ENCODE assay signal across 12 cellular contexts in the genomic region with DNA sequence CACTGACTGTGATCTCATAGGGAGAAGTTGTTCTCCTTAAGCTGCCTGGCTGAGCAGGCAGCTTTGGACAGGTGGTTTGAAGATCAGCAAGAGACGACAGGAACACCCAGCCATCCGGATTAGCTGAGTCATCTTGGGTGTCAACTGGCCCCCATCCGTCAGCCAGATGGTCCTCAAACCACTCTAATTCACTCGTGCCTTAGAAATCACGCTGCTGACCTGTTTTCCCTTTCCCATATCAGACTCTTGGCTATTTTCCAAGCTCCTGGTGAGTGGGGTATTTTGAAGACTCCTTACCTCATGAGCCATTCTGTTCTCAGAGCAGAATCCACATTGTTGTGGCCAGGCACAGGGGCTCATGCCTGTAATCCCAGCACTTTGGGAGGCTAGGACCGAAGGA.
DNase-seq lines count a peak whose midpoint lies in the region; FAIRE-seq and TF ChIP-seq lines count a peak whose summit lies in the region.
"Had no signal": no experiment of that assay in that cellular context is flagged by ENCODE, and none has a peak within 500 bp of the region (broad histone marks: within the 10 kb centered on the region; RNA-seq: fewer than 3 reads in every experiment).

No MANE protein-coding gene starts in this region.

- no peak overlapping the region for H2AFZ ChIP-seq in keratinocyte (ENCODE audit: control insufficient read depth, low read length)
- H2AFZ ChIP-seq in GM23248 = no peak overlapping the region

- FAIRE-seq in keratinocyte (lab: Jason Lieb, UNC) = peak; percentile 57

- TF ChIP-seq EP300 in Ishikawa (IDR thresholded peaks at IDR 0.05; ENCODE audit: borderline replicate concordance) = 0 out of 2 replicates have a peak, but pooled peaks have one; percentile 28

- H3K4me3 ChIP-seq in WERI-Rb-1 (ENCODE audit: low read depth, low read length) (no peak overlapping the region), keratinocyte (ENCODE audit: control insufficient read depth in 2 of 3, extremely low read depth in 1 of 3, insufficient read depth in 2 of 3, low read depth in 1 of 3, low read length in 3 of 3) (no peak overlapping the region), GM23248 (no peak overlapping the region)

- peaks cover 3% of the 10 kb centered on the region for H3K9me1 ChIP-seq in keratinocyte (ENCODE audit: control insufficient read depth, extremely low read depth, insufficient read depth, low read length)

- H3K4me2 ChIP-seq in keratinocyte (ENCODE audit: control insufficient read depth, extremely low read depth, insufficient read depth, low read depth, low read length) = no peak overlapping the region
- H3K4me2 ChIP-seq in GM23248 (ENCODE audit: unreplicated experiment) = no peak overlapping the region

- H4K20me1 ChIP-seq in keratinocyte (ENCODE audit: control insufficient read depth, extremely low read depth, insufficient read depth, low read length) (no peaks in the 10 kb centered on the region), GM23248 (ENCODE audit: insufficient read depth) (no peaks in the 10 kb centered on the region)

- dilution Hi-C loops in keratinocyte (cut with MboI; ENCODE audit: extremely low pct_ligation_motif_present, low sequenced_read_pairs) = no loop called here

- H3K4me1 ChIP-seq in keratinocyte (ENCODE audit: control insufficient read depth, extremely low read depth, insufficient read depth, low read length) = peaks cover 5% of the 10 kb centered on the region
- H3K4me1 ChIP-seq in GM23248 (ENCODE audit: insufficient read depth) = no peaks in the 10 kb centered on the region

- DNase-seq in DMS 273 (lab: John Stamatoyannopoulos, UW; ENCODE audit: unreplicated experiment) (peak; percentile 89), WERI-Rb-1 (peak; percentile 95), keratinocyte (ENCODE audit: low read depth, low spot score) (peak; percentile 17), inferior parietal cortex (ENCODE audit: extremely low spot score) (no peak), NCI-H187 treated with DMSO at 0.1 percent for 48 hours (lab: John Stamatoyannopoulos, UW) (no peak), GM23248 (no peak)
- DNase-seq in activated CD4-positive, CD25-positive, alpha-beta regulatory T cell treated with anti-CD3 and anti-CD28 coated beads, Interleukin-2, amount 50 U/mL, for 72 hours = no peak
- DNase-seq: activated effector memory CD4-positive, alpha-beta T cell treated with Interleukin-2 at 50 U/mL for 16 hours; CD8-positive, alpha-beta memory T cell; effector CD4-positive, alpha-beta T cell; KBM-7 had no signal

- H3K79me2 ChIP-seq in keratinocyte (ENCODE audit: control insufficient read depth, insufficient read depth, low read length) = no peaks in the 10 kb centered on the region
- H3K79me2 ChIP-seq in GM23248 (ENCODE audit: insufficient read depth) = no peaks in the 10 kb centered on the region

- no peaks in the 10 kb centered on the region for H3K9me2 ChIP-seq in GM23248 (ENCODE audit: insufficient read depth)

- H3K27ac ChIP-seq in WERI-Rb-1 (peak overlapping the region; percentile 85), keratinocyte (ENCODE audit: control insufficient read depth, insufficient read depth, low read length) (no peak overlapping the region), GM23248 (no peak overlapping the region)

- WGBS in GM23248 (ENCODE audit: low coverage in 1 of 2, low lambda C conversion rate in 2 of 2, missing lambda C conversion rate in 2 of 2), 2 experiments = 51% methylated on average over 6 of the region's 6 CpGs

- no peaks in the 10 kb centered on the region for H3K36me3 ChIP-seq in WERI-Rb-1
- H3K36me3 ChIP-seq in keratinocyte (ENCODE audit: control insufficient read depth in 2 of 2, extremely low read depth in 1 of 2, insufficient read depth in 2 of 2, low read length in 2 of 2) = peaks cover 0 to 3% of the 10 kb centered on the region in 2 experiments
- H3K36me3 ChIP-seq in GM23248 (ENCODE audit: low read depth) = no peaks in the 10 kb centered on the region

- H3K9me3 ChIP-seq in WERI-Rb-1 (ENCODE audit: severe bottlenecking) (no peaks in the 10 kb centered on the region), keratinocyte (ENCODE audit: control insufficient read depth, low read depth, low read length) (no peaks in the 10 kb centered on the region), GM23248 (ENCODE audit: low read depth) (no peaks in the 10 kb centered on the region)

- in situ Hi-C loops in GM23248 (cut with MboI) = no loop called here

- H3K27me3 ChIP-seq in WERI-Rb-1 (ENCODE audit: insufficient read depth, low read depth, severe bottlenecking) (no peaks in the 10 kb centered on the region), keratinocyte (ENCODE audit: control insufficient read depth, extremely low read depth, insufficient read depth, low read length) (no peaks in the 10 kb centered on the region), GM23248 (replicated peaks; ENCODE audit: insufficient read depth) (no peaks in the 10 kb centered on the region)

- TF ChIP-seq CTCF in WERI-Rb-1 (IDR thresholded peaks at IDR 0.05; ENCODE audit: low read depth, low read length) (no peak), keratinocyte (optimal IDR thresholded peaks at IDR 0.05 in 1 of 3, IDR thresholded peaks at IDR 0.05 in 1 of 3, conservative IDR thresholded peaks at IDR 0.05 in 1 of 3; ENCODE audit: extremely low read depth in 1 of 3, insufficient read depth in 2 of 3, low read length in 3 of 3) (no peak)

- H3K9ac ChIP-seq in keratinocyte (ENCODE audit: control insufficient read depth, extremely low read depth, insufficient read depth, low read length) (no peak overlapping the region), GM23248 (no peak overlapping the region)

- no peaks in the 10 kb centered on the region for H3F3A ChIP-seq in GM23248 (ENCODE audit: insufficient read depth)

- TF ChIP-seq RAD21 in Ishikawa (IDR thresholded peaks at IDR 0.05; ENCODE audit: low read depth) = no peak

TF ChIP-seq in Ishikawa, 13 proteins besides CTCF, POLR2A, EP300 and RAD21:
- peak; percentile 80 for TF ChIP-seq NFIC (IDR thresholded peaks at IDR 0.05)
- TF ChIP-seq CREB1 (IDR thresholded peaks at IDR 0.05; ENCODE audit: low read depth) = no peak
- no peak for TF ChIP-seq YY1 (IDR thresholded peaks at IDR 0.05; ENCODE audit: low read depth)
- no peak for TF ChIP-seq ZBTB7A (IDR thresholded peaks at IDR 0.05; ENCODE audit: low read depth)

Comparison
In these comparisons a context has a peak if more than half of its experiments do, and no peak if none do; other contexts are left out.
1. DNase-seq: peak in DMS 273 (single experiment), WERI-Rb-1 (single experiment) and keratinocyte (single experiment); none in inferior parietal cortex (single experiment), activated CD4-positive, CD25-positive, alpha-beta regulatory T cell treated with anti-CD3 and anti-CD28 coated beads, Interleukin-2, amount 50 U/mL, for 72 hours (single experiment), NCI-H187 treated with DMSO at 0.1 percent for 48 hours (single experiment) and GM23248 (single experiment).